In the genomic region with DNA sequence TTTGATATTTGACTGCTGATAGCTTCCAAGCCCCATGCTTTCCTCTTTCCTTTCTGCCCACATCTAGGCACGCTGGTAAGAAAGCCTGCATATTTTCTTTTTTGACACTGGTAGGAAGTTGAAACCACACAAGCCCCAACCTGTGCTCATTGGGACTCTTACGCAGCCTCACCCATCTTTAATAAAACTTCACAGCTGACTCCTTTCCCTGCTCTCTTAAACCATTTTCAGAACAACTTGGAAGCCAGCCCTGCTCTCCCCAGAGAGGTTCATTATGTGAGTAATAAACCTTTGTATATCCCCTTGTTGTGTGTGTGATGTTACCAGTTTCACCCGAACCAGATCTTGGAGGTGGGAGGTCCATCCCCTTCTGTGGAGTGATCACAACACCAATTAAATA, we compare ENCODE assay signal across 15 cellular contexts.
"Had no signal": no experiment of that assay in that cellular context is flagged by ENCODE, and none has a peak within 500 bp of the region (broad histone marks: within the 10 kb centered on the region; RNA-seq: fewer than 3 reads in every experiment).

No MANE protein-coding gene starts in this region.

- H3K4me1 Mint-ChIP-seq: activated naive CD8-positive, alpha-beta T cell treated with anti-CD3 and anti-CD28 coated beads, Interleukin-2, amount 50 U/mL, for 24 hours; neural crest cell; stimulated activated memory B cell treated with anti-CD40 and anti-IgM and Interleukin-4, amounts not matched to agents 10 μg/mL and 1 μg/mL and 100 μg/mL, for 72 hours had no signal

- H3K9me3 ChIP-seq: lower lobe of right lung, ovary had no signal

- DNase-seq: activated CD4-positive, alpha-beta T cell treated with anti-CD3 and anti-CD28 coated beads, Interleukin-2, amount 50 U/mL, for 1 hour; activated CD8-positive, alpha-beta memory T cell treated with anti-CD3 and anti-CD28 coated beads for 24 hours; activated naive CD4-positive, alpha-beta T cell; activated naive CD8-positive, alpha-beta T cell treated with anti-CD3 and anti-CD28 coated beads, Interleukin-2, amount 50 U/mL, for 24 hours; aorta; erythroblast; hippocampal formation; lower lobe of right lung; stimulated activated CD4-positive, alpha-beta T cell treated with anti-CD3 and anti-CD28 coated beads, Interleukin-2, amount 100 ng/mL, for 48 hours; T-helper 9 cell; trophoblast cell had no signal

- H3K36me3 Mint-ChIP-seq: stimulated activated memory B cell treated with anti-CD40 and anti-IgM and Interleukin-4, amounts not matched to agents 10 μg/mL and 1 μg/mL and 100 μg/mL, for 72 hours had no signal

- H3K36me3 ChIP-seq: lower lobe of right lung, ovary had no signal

- H3K4me1 ChIP-seq: lower lobe of right lung had no signal

- H3K27me3 Mint-ChIP-seq: stimulated activated memory B cell treated with anti-CD40 and anti-IgM and Interleukin-4, amounts not matched to agents 10 μg/mL and 1 μg/mL and 100 μg/mL, for 72 hours had no signal

- ATAC-seq: activated CD4-positive, CD25-positive, alpha-beta regulatory T cell treated with anti-CD3 and anti-CD28 coated beads, Interleukin-2, amount 50 U/mL, for 24 hours; activated naive CD8-positive, alpha-beta T cell treated with anti-CD3 and anti-CD28 coated beads, Interleukin-2, amount 50 U/mL, for 24 hours; stimulated activated memory B cell treated with anti-CD40 and anti-IgM and Interleukin-4, amounts not matched to agents 10 μg/mL and 1 μg/mL and 100 μg/mL, for 72 hours had no signal

- H3K4me3 ChIP-seq: lower lobe of right lung, ovary had no signal

- H3K4me3 Mint-ChIP-seq: activated naive CD8-positive, alpha-beta T cell treated with anti-CD3 and anti-CD28 coated beads, Interleukin-2, amount 50 U/mL, for 24 hours; neural crest cell; stimulated activated memory B cell treated with anti-CD40 and anti-IgM and Interleukin-4, amounts not matched to agents 10 μg/mL and 1 μg/mL and 100 μg/mL, for 72 hours had no signal

- H3K9me3 Mint-ChIP-seq: activated naive CD8-positive, alpha-beta T cell treated with anti-CD3 and anti-CD28 coated beads, Interleukin-2, amount 50 U/mL, for 24 hours; neural crest cell; stimulated activated memory B cell treated with anti-CD40 and anti-IgM and Interleukin-4, amounts not matched to agents 10 μg/mL and 1 μg/mL and 100 μg/mL, for 72 hours had no signal

- H3K27me3 ChIP-seq: ovary had no signal

- H3K27ac ChIP-seq: lower lobe of right lung had no signal

- H3K27ac Mint-ChIP-seq: activated naive CD8-positive, alpha-beta T cell treated with anti-CD3 and anti-CD28 coated beads, Interleukin-2, amount 50 U/mL, for 24 hours; stimulated activated memory B cell treated with anti-CD40 and anti-IgM and Interleukin-4, amounts not matched to agents 10 μg/mL and 1 μg/mL and 100 μg/mL, for 72 hours had no signal
